8 cellular contexts compared by ENCODE assay signal in genomic region chr4:186204103-186204559, GRCh38. TPM values are rescaled to one million over a fixed set of nuclear protein-coding genes. Genes with fewer than 3 reads are reported as not detected.
DNase-seq lines count a peak whose midpoint lies in the region; ATAC-seq and TF ChIP-seq lines count a peak whose summit lies in the region.

No MANE protein-coding gene starts in this region.

- H3K27me3 Mint-ChIP-seq in nephron (ENCODE audit: low read depth): peaks cover 3% of the 10 kb centered on the region

- peak overlapping the region in 2 of 3 experiments; percentile 24 to 81 for H3K27ac Mint-ChIP-seq in nephron

- no peak for ATAC-seq in GM18870 (IDR thresholded peaks at IDR 0.05; ENCODE audit: unreplicated experiment)

- H3K36me3 ChIP-seq in HUES6 (ENCODE audit: control insufficient read depth, insufficient read depth, low read length) (peaks cover 3% of the 10 kb centered on the region; the same call in 1 of the 2 replicates), H7 (replicated peaks; ENCODE audit: control insufficient read depth, insufficient read depth, low read length) (no peaks in the 10 kb centered on the region)

- H3K4me1 Mint-ChIP-seq in nephron: peaks cover 11% of the 10 kb centered on the region

- peaks cover 7% of the 10 kb centered on the region for H3K9me3 ChIP-seq in HUES6 (ENCODE audit: control insufficient read depth, insufficient read depth, low read depth, low read length)

- H3K9ac ChIP-seq in HUES6 (ENCODE audit: low read length): no peak overlapping the region

- no peak overlapping the region for H3K27ac ChIP-seq in HUES6 (ENCODE audit: low read depth, low read length)
- peak overlapping the region; percentile 8 for H3K27ac ChIP-seq in angular gyrus (ENCODE audit: low read depth, low read length)

- peaks cover 15% of the 10 kb centered on the region for H3K9me3 Mint-ChIP-seq in nephron

- in situ Hi-C loops in G401 (cut with HindIII; ENCODE audit: low sequenced_read_pairs): no loop called here

- TF ChIP-seq CTCF in nephron (IDR thresholded peaks at IDR 0.05; ENCODE audit: unreplicated experiment in 3 of 3): no peak

- peak overlapping the region; percentile 46 for H3K4me3 ChIP-seq in HUES6 (ENCODE audit: low read depth, low read length)
- no peak overlapping the region for H3K4me3 ChIP-seq in H7 (ENCODE audit: insufficient read depth, low read depth, low read length)

- H3K4me1 ChIP-seq in HUES6 (ENCODE audit: control insufficient read depth, insufficient read depth, low read length): peaks cover 11% of the 10 kb centered on the region

- no peak overlapping the region for H3K4me3 Mint-ChIP-seq in nephron

- DNase-seq in G401 (ENCODE audit: low spot score) (peak; percentile 75), RKO (ENCODE audit: low spot score) (no peak), NAMALWA (ENCODE audit: low spot score) (no peak), H7 (no peak)

- H3K27me3 ChIP-seq in HUES6 (ENCODE audit: control insufficient read depth, insufficient read depth, low read length) (no peaks in the 10 kb centered on the region), H7 (ENCODE audit: control insufficient read depth, insufficient read depth, low read length) (no peaks in the 10 kb centered on the region)

- H3K36me3 Mint-ChIP-seq in nephron (ENCODE audit: low read depth): peaks cover 13% of the 10 kb centered on the region

RNA-seq across cellular contexts. Expression of gene CYP4V2, which starts 12.8 kb away (rescaled TPM):
- 1.2 and 2.7 TPM in 2 replicates for total RNA-seq in G401 (2014; rRNA removed; shearing (Covaris generic))
- total RNA-seq in H7 (2014; rRNA removed; shearing (Covaris generic)): 2.9 and 3.3 TPM in 2 replicates

RNA-seq across cellular contexts. Expression of gene KLKB1, which starts 23.2 kb away (rescaled TPM):
- total RNA-seq in G401 (2014; rRNA removed; shearing (Covaris generic)): not detected in 2 replicates
- 11.8 and 16.3 TPM in 2 replicates for total RNA-seq in H7 (2014; rRNA removed; shearing (Covaris generic))

Comparison
In these comparisons a context has a peak if more than half of its experiments do, and no peak if none do; other contexts are left out.
1. RNA of gene KLKB1, which starts 23.2 kb away (total RNA-seq): 11.8 to 16.3 TPM in H7; not detected in G401; every median in the first group is over 10 times any median in the second.